Comparison of ENCODE assay signal across 8 cellular contexts in the genomic region with DNA sequence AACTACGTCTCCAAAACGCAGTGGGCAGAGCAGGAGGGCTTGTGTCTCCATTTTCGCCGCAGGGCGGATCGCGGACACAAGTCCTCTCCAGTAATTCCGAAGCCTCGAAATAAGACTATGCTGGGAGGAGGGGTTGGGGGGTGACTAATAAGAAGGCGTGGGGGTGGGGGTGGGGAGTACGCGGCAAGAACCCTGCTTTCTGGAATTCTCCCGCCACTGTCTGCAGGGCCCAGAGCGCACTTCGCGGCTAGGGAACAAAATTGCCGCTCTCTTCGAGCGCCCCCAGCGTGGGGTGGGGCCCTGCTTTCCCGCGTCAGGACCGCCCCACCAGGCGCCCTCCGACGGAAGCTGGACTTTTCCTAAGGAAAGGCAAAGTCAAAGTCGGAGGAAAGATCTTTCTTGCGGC. TPM values are rescaled to one million over a fixed set of nuclear protein-coding genes. Genes with fewer than 3 reads are reported as not detected.
DNase-seq lines count a peak whose midpoint lies in the region; ATAC-seq, FAIRE-seq and TF ChIP-seq lines count a peak whose summit lies in the region.

No MANE protein-coding gene starts in this region.

- H3K9ac ChIP-seq in endothelial cell of umbilical vein (replicated peaks; ENCODE audit: extremely low read depth, insufficient read depth, low read length) = no peak overlapping the region

- H3K9me1 ChIP-seq in endothelial cell of umbilical vein (replicated peaks; ENCODE audit: control insufficient read depth, extremely low read depth, insufficient read depth, low read length) = no peaks in the 10 kb centered on the region

- H3K4me3 ChIP-seq in endothelial cell of umbilical vein (replicated peaks in 1 of 3; ENCODE audit: insufficient read depth in 1 of 3, low read depth in 1 of 3, low read length in 3 of 3) (peak overlapping the region in 2 of 3 experiments; percentile 21 to 36), aorta (ENCODE audit: low read length in 2 of 2) (peak overlapping the region; percentile 14 to 50)

- 1% methylated on average over 28 of the region's 28 CpGs for WGBS in aorta, 2 donors

- no peaks in the 10 kb centered on the region for H3K9me3 ChIP-seq in endothelial cell of umbilical vein (replicated peaks; ENCODE audit: control insufficient read depth, insufficient read depth, low read length)
- H3K9me3 ChIP-seq in aorta (ENCODE audit: control insufficient read depth, low read length) = no peaks in the 10 kb centered on the region

- intact Hi-C loops in Right ventricle myocardium inferior (cut with DNase I) (no loop called here), cardiac septum (cut with DNase I) (no loop called here), endothelial cell of umbilical vein (cut with micrococcal nuclease) (no loop called here), aorta (cut with DNase I) (loop anchor here in 1 of 2 donors (5.0 kb wide), 1 partner anchor 82 kb away; no protein-coding TSS in a partner anchor)

- peaks cover 0 to 2% of the 10 kb centered on the region in 2 donors for H3K36me3 Mint-ChIP-seq in naive B cell

- H3K4me2 ChIP-seq in endothelial cell of umbilical vein (ENCODE audit: insufficient read depth, low read length) = peak overlapping the region; percentile 79

- peak; percentile 75 for ATAC-seq in Right ventricle myocardium inferior
- ATAC-seq in naive B cell (ENCODE audit: low read depth in 2 of 2) = no peak
- peak; percentile 80 for ATAC-seq in aorta (ENCODE audit: low FRiP score)
- no peak for ATAC-seq in GM19397 (IDR thresholded peaks at IDR 0.05; ENCODE audit: unreplicated experiment)
- no peak for ATAC-seq in GM21526 (IDR thresholded peaks at IDR 0.05; ENCODE audit: low FRiP score, unreplicated experiment)

- dilution Hi-C loops in endothelial cell of umbilical vein (cut with MboI; ENCODE audit: extremely low pct_ligation_motif_present, low sequenced_read_pairs) = no loop called here

- BruUV-seq in endothelial cell of umbilical vein (replicated peaks; lab: Mats Ljungman, UMichigan) = no TSS peak

- H3K4me1 Mint-ChIP-seq in naive B cell = peaks cover 28 to 40% (median 40%) of the 10 kb centered on the region in 3 donors

- no peak for FAIRE-seq in endothelial cell of umbilical vein (lab: Jason Lieb, UNC)

- H3K27ac ChIP-seq in endothelial cell of umbilical vein (ENCODE audit: insufficient read depth, low read depth, low read length) = no peak overlapping the region
- H3K27ac ChIP-seq in aorta (ENCODE audit: low read depth in 1 of 2, low read length in 2 of 2) = peak overlapping the region in 1 of 2 donors; percentile 11

- peak overlapping the region in 7 of 8 donors; percentile 24 to 86 (median 80) for H3K4me3 Mint-ChIP-seq in naive B cell

- H3K36me3 ChIP-seq in endothelial cell of umbilical vein (ENCODE audit: control insufficient read depth in 2 of 2, extremely low read depth in 1 of 2, insufficient read depth in 2 of 2, low read length in 2 of 2) (no peaks in the 10 kb centered on the region), aorta (ENCODE audit: control insufficient read depth in 1 of 2, insufficient read depth in 2 of 2, low read length in 1 of 2) (no peaks in the 10 kb centered on the region)

- H3K27ac Mint-ChIP-seq in naive B cell = peak overlapping the region in 1 of 6 donors; percentile 18

- POLR2A ChIA-PET in endothelial cell of umbilical vein (lab: Charles Lee) = no interaction called here

- CTCF ChIA-PET in endothelial cell of umbilical vein (lab: Charles Lee) = interaction anchor here (0.9 to 1.9 kb wide), 3 partner anchors 15 to 943 kb away, joined by 3 to 5 read pairs (median 4); no protein-coding TSS in a partner anchor

- H3K9me3 Mint-ChIP-seq in naive B cell = peaks cover 0 to 15% (median 2%) of the 10 kb centered on the region in 7 donors

- peak; percentile 55 for DNase-seq in Right ventricle myocardium inferior (ENCODE audit: missing footprints)
- DNase-seq in cardiac septum (ENCODE audit: low spot score) = no peak
- DNase-seq in endothelial cell of umbilical vein (ENCODE audit: low read depth, low spot score) = no peak
- peak; percentile 8 for DNase-seq in naive B cell
- peak in 1 of 2 donors; percentile 82 for DNase-seq in aorta
- DNase-seq in RKO (ENCODE audit: low spot score) = no peak

- H3K27me3 ChIP-seq in endothelial cell of umbilical vein (ENCODE audit: control insufficient read depth in 2 of 2, insufficient read depth in 2 of 2, low read length in 2 of 2) (peaks cover 40 to 60% of the 10 kb centered on the region in 2 experiments), aorta (ENCODE audit: control insufficient read depth in 1 of 2, insufficient read depth in 2 of 2, low read length in 1 of 2) (no peaks in the 10 kb centered on the region)

- H3K4me1 ChIP-seq in endothelial cell of umbilical vein (ENCODE audit: control insufficient read depth, extremely low read depth, insufficient read depth, low read length) (peaks cover 12% of the 10 kb centered on the region), aorta (ENCODE audit: control insufficient read depth in 1 of 2, insufficient read depth in 2 of 2, low read length in 2 of 2) (no peaks in the 10 kb centered on the region)

- H3K27me3 Mint-ChIP-seq in naive B cell = peaks cover 75 to 83% (median 75%) of the 10 kb centered on the region in 3 donors

- H2AFZ ChIP-seq in endothelial cell of umbilical vein (ENCODE audit: low read depth, low read length) = peak overlapping the region; percentile 53

- TF ChIP-seq CTCF in endothelial cell of umbilical vein (IDR thresholded peaks at IDR 0.05; ENCODE audit: extremely low read depth in 1 of 2, insufficient read depth in 1 of 2, low read depth in 1 of 2, low read length in 2 of 2) = no peak

- no peaks in the 10 kb centered on the region for H4K20me1 ChIP-seq in endothelial cell of umbilical vein (replicated peaks; ENCODE audit: control insufficient read depth, extremely low read depth, insufficient read depth, low read length)

- H3K79me2 ChIP-seq in endothelial cell of umbilical vein (ENCODE audit: control insufficient read depth, insufficient read depth, low read length) = no peaks in the 10 kb centered on the region

- no peak for TF ChIP-seq POLR2A in endothelial cell of umbilical vein (IDR thresholded peaks at IDR 0.05; ENCODE audit: low read depth, low read length)

TF ChIP-seq in endothelial cell of umbilical vein, 7 proteins besides CTCF, POLR2A, EP300 and RAD21:
- TF ChIP-seq, protein P1, sequence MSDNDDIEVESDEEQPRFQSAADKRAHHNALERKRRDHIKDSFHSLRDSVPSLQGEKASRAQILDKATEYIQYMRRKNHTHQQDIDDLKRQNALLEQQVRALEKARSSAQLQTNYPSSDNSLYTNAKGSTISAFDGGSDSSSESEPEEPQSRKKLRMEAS (IDR thresholded peaks at IDR 0.05; ENCODE audit: insufficient read depth, insufficient read length) = no peak
- TF ChIP-seq FOS (IDR thresholded peaks at IDR 0.05; ENCODE audit: borderline replicate concordance, insufficient read depth, low read length) = no peak
- no peak for TF ChIP-seq MYC (IDR thresholded peaks at IDR 0.05; ENCODE audit: low read depth, low read length)
- TF ChIP-seq POLR2AphosphoS5 (IDR thresholded peaks at IDR 0.05; ENCODE audit: insufficient read depth, low read depth, low read length) = no peak
- TF ChIP-seq GATA2 (IDR thresholded peaks at IDR 0.05; ENCODE audit: insufficient read depth, insufficient read length, low read depth, low read length) = no peak
- TF ChIP-seq JUN (IDR thresholded peaks at IDR 0.05; ENCODE audit: borderline replicate concordance, insufficient read depth, insufficient read length, low read depth) = no peak
- TF ChIP-seq EZH2 (IDR thresholded peaks at IDR 0.05; ENCODE audit: borderline replicate concordance, low read depth, low read length, severe bottlenecking) = no peak

RNA-seq across cellular contexts. Expression of a gene that starts 12.0 kb away (rescaled TPM):
- total RNA-seq in Right ventricle myocardium inferior = 1.6 TPM
- total RNA-seq in cardiac septum = 1.1 TPM
- 1.0 and 1.8 TPM in 2 replicates for total RNA-seq in endothelial cell of umbilical vein
- 1.4 and 1.9 TPM in 2 replicates for polyA plus RNA-seq in endothelial cell of umbilical vein
- 1.1 and 1.8 TPM in 2 replicates for polyA plus RNA-seq in endothelial cell of umbilical vein (2011; cell fraction: cytosol; rRNA removed)
- polyA plus RNA-seq in endothelial cell of umbilical vein (2011; cell fraction: nucleus; rRNA removed) = 17.6 and 23.5 TPM in 2 replicates
- 0.70 and 1.1 TPM in 2 replicates for polyA plus RNA-seq in endothelial cell of umbilical vein (2012)
- polyA minus RNA-seq in endothelial cell of umbilical vein = 3.3 and 3.4 TPM in 2 replicates
- 8.4 TPM for polyA minus RNA-seq in endothelial cell of umbilical vein (2011; cell fraction: cytosol; rRNA and poly(A)+ RNA removed)
- 19.0 and 32.3 TPM in 2 replicates for polyA minus RNA-seq in endothelial cell of umbilical vein (2011; cell fraction: nucleus; rRNA and poly(A)+ RNA removed)
- polyA plus RNA-seq in naive B cell (ENCODE audit: low read depth in 6 of 6) = 10 to 100 TPM; 39.7 to 95.8 (median 56.0) TPM
- total RNA-seq in aorta = 10 to 100 TPM; 10.4 to 62.0 TPM
- 10 to 100 TPM in 1 of 2 donors, 1 to 10 TPM in 1; 5.8 to 29.2 TPM for polyA plus RNA-seq in aorta

Comparison
In these comparisons a context has a peak if more than half of its experiments do, and no peak if none do; other contexts are left out.
1. DNase-seq: peak in Right ventricle myocardium inferior (single experiment) and naive B cell (single experiment); none in cardiac septum (single experiment), endothelial cell of umbilical vein (single experiment) and RKO (single experiment).
2. ATAC-seq: peak in Right ventricle myocardium inferior (single experiment) and aorta (single experiment); none in naive B cell (0 of 2), GM19397 (single experiment) and GM21526 (single experiment).